In the genomic region with DNA sequence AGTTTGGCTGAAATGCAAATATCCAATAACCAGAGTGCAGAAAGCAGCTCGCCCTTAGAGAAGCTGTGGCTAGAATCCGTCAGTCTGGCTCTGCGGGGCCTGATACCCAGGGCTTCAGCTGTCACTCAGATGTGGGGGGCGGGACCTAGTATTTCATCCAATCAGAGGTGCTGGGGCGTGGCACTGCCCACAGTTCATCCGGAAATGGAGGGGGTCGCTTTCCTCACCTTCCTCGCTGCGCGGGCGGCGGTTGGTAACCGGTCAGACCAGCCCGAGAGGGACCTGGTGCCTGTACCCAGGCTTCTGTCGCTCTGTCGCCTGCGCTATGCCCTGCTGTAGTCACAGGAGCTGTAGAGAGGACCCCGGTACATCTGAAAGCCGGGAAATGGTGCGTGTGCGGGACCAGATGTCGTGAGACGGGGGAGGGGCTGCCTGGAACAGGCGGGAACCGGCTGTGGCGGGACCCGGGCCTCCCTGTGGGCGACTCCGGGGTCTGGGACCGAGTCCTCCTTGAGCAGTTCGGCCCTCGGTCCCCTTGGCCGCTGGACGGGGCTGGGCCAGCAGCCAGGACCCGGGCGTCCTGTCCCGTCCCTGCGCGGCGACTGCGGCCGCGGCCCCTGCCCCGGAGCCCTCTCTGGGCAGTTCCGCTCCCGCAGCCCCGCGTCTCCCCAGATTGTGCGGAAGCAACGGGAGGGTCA, we compare ENCODE assay signal across 8 cellular contexts. TPM values are rescaled to one million over a fixed set of nuclear protein-coding genes. Genes with fewer than 3 reads are reported as not detected.
DNase-seq lines count a peak whose midpoint lies in the region; ATAC-seq lines count a peak whose summit lies in the region.

Gene ZNF700 (plus strand): TSS at position 222 of the 698 bp plus-strand sequence. CDS start 104 bp downstream, at position 326.

- ATAC-seq in GM21360 (IDR thresholded peaks at IDR 0.05; ENCODE audit: unreplicated experiment) = peak; percentile 80

- DNase-seq in COLO829 (ENCODE audit: low spot score) (peak; percentile 84), HT-29 (ENCODE audit: low spot score) (peak; percentile 93), NOMO-1 (lab: John Stamatoyannopoulos, UW; ENCODE audit: unreplicated experiment in 2 of 2) (peak; percentile 91 to 93), lung microvascular endothelial cell (ENCODE audit: low read depth in 2 of 2) (peak; percentile 83 to 90)
- peak; percentile 97 for DNase-seq in activated CD8-positive, alpha-beta memory T cell treated with anti-CD3 and anti-CD28 coated beads for 24 hours
- peak; percentile 85 for DNase-seq in effector CD8-positive, alpha-beta T cell (lab: John Stamatoyannopoulos, UW)
- peak; percentile 80 to 87 (median 84) for DNase-seq in stimulated activated CD4-positive, alpha-beta T cell treated with anti-CD3 and anti-CD28 coated beads, TNF-alpha, amount 100 ng/mL, for 4 hours (ENCODE audit: low read depth in 3 of 3)

RNA-seq across cellular contexts. Expression of gene ZNF700, which starts in this region (rescaled TPM):
- total RNA-seq in HT-29 (2014; rRNA removed; shearing (Covaris generic)) = 2.1 and 3.1 TPM in 2 replicates
- total RNA-seq in lung microvascular endothelial cell = 3.3 and 5.2 TPM in 2 replicates

Comparison
In these comparisons a context has a peak if more than half of its experiments do, and no peak if none do; other contexts are left out.
1. Peak in every context shown above with its lines: DNase-seq and ATAC-seq.